In genomic region chr10:26386800-26387199, GRCh38 we compare ENCODE assay signal across 21 cellular contexts. TPM values are rescaled to one million over a fixed set of nuclear protein-coding genes. Genes with fewer than 3 reads are reported as not detected.
A peak's percentile ranks its signal among the peaks of the same experiment; 100 is the strongest.
DNase-seq lines count a peak whose midpoint lies in the region; ATAC-seq lines count a peak whose summit lies in the region.
"Had no signal": no experiment of that assay in that cellular context is flagged by ENCODE, and none has a peak within 500 bp of the region (broad histone marks: within the 10 kb centered on the region; RNA-seq: fewer than 3 reads in every experiment).

No MANE protein-coding gene starts in this region.

- peaks cover 7% of the 10 kb centered on the region for H3K27me3 Mint-ChIP-seq in activated T-cell treated with anti-CD3 and anti-CD28 coated beads, Interleukin-2, amount 50 U/mL, for 4 hours (ENCODE audit: low read depth)
- H3K27me3 Mint-ChIP-seq in stimulated activated naive B cell treated with anti-CD40 and anti-IgM and Interleukin-4, amounts not matched to agents 10 μg/mL and 1 μg/mL and 100 μg/mL, for 72 hours: peaks cover 4 to 6% of the 10 kb centered on the region in 2 donors
- H3K27me3 Mint-ChIP-seq in T-cell: peaks cover 3 to 7% of the 10 kb centered on the region in 2 donors

- CTCF ChIA-PET in T-cell (lab: Charles Lee): no interaction called here

- DNase-seq in activated T-cell treated with anti-CD3 and anti-CD28 coated beads, Interleukin-2, amount 50 U/mL, for 4 hours: no peak
- no peak for DNase-seq in activated T-cell treated with anti-CD3 and anti-CD28 coated beads, Interleukin-2, amount 50 U/mL, for 1 hour
- DNase-seq in NOMO-1 treated with DMSO at 0.1 percent for 48 hours (lab: John Stamatoyannopoulos, UW; ENCODE audit: unreplicated experiment) (peak; percentile 98), NCI-H2227 treated with DMSO at 0.1 percent for 48 hours (lab: John Stamatoyannopoulos, UW) (no peak), NAMALWA (ENCODE audit: low spot score) (no peak), T-cell (no peak)
- DNase-seq in stimulated activated naive B cell treated with anti-CD40 and anti-IgM and Interleukin-4, amounts not matched to agents 10 μg/mL and 1 μg/mL and 100 μg/mL, for 72 hours: no peak
- DNase-seq: activated CD4-positive, alpha-beta T cell treated with anti-CD3 and anti-CD28 coated beads, Interleukin-2, amount 50 U/mL, for 4 hours; amygdala; CD8-positive, alpha-beta T cell; cerebellar nuclear complex; EL; endodermal cell; kidney glomerular epithelial cell; NCI-H1436; NCI-H345; thyroid gland had no signal

- H3K4me1 Mint-ChIP-seq in activated T-cell treated with anti-CD3 and anti-CD28 coated beads, Interleukin-2, amount 50 U/mL, for 4 hours (ENCODE audit: low read depth): no peaks in the 10 kb centered on the region
- H3K4me1 Mint-ChIP-seq in stimulated activated naive B cell treated with anti-CD40 and anti-IgM and Interleukin-4, amounts not matched to agents 10 μg/mL and 1 μg/mL and 100 μg/mL, for 72 hours: peaks cover 24 to 40% of the 10 kb centered on the region in 2 donors
- H3K4me1 Mint-ChIP-seq in T-cell: peaks cover 0 to 5% (median 4%) of the 10 kb centered on the region in 3 donors

- POLR2A ChIA-PET in T-cell (lab: Charles Lee): no interaction called here

- no peaks in the 10 kb centered on the region for H3K36me3 Mint-ChIP-seq in activated T-cell treated with anti-CD3 and anti-CD28 coated beads, Interleukin-2, amount 50 U/mL, for 4 hours (ENCODE audit: insufficient read depth)
- peaks cover 0 to 13% of the 10 kb centered on the region in 2 donors for H3K36me3 Mint-ChIP-seq in stimulated activated naive B cell treated with anti-CD40 and anti-IgM and Interleukin-4, amounts not matched to agents 10 μg/mL and 1 μg/mL and 100 μg/mL, for 72 hours
- H3K36me3 Mint-ChIP-seq in T-cell: peaks cover 3% of the 10 kb centered on the region
- H3K36me3 Mint-ChIP-seq: CD8-positive, alpha-beta T cell had no signal

- H3K9me3 Mint-ChIP-seq in activated T-cell treated with anti-CD3 and anti-CD28 coated beads, Interleukin-2, amount 50 U/mL, for 4 hours: peaks cover 4% of the 10 kb centered on the region
- H3K9me3 Mint-ChIP-seq in stimulated activated naive B cell treated with anti-CD40 and anti-IgM and Interleukin-4, amounts not matched to agents 10 μg/mL and 1 μg/mL and 100 μg/mL, for 72 hours: peaks cover 8 to 9% of the 10 kb centered on the region in 2 donors
- peaks cover 3 to 8% (median 5%) of the 10 kb centered on the region in 3 donors for H3K9me3 Mint-ChIP-seq in T-cell

- peak; percentile 30 to 43 for ATAC-seq in activated T-cell treated with anti-CD3 and anti-CD28 coated beads, Interleukin-2, amount 50 U/mL, for 4 hours
- ATAC-seq in HG02885 (IDR thresholded peaks at IDR 0.05; ENCODE audit: poor library complexity, unreplicated experiment) (peak; percentile 66), T-cell (replicated peaks in 1 of 4) (no peak)
- peak; percentile 33 to 38 for ATAC-seq in stimulated activated naive B cell treated with anti-CD40 and anti-IgM and Interleukin-4, amounts not matched to agents 10 μg/mL and 1 μg/mL and 100 μg/mL, for 72 hours (replicated peaks)
- ATAC-seq: CD8-positive, alpha-beta T cell; K562 had no signal

- no peak overlapping the region for H3K27ac Mint-ChIP-seq in stimulated activated naive B cell treated with anti-CD40 and anti-IgM and Interleukin-4, amounts not matched to agents 10 μg/mL and 1 μg/mL and 100 μg/mL, for 72 hours
- H3K27ac Mint-ChIP-seq in T-cell: no peak overlapping the region
- H3K27ac Mint-ChIP-seq: activated T-helper 1 cell treated with anti-CD3 and anti-CD28 coated beads, Interleukin-12 subunit alpha, Interleukin-12 subunit beta, Interleukin-2, Interleukin-4 antibody, amounts not matched to agents 30 ng/mL and 10 ng/mL and 1 ng/mL, durations not matched to agents 14 hours and 24 hours and 36 hours; CD8-positive, alpha-beta T cell; endodermal cell had no signal

- H3K4me3 Mint-ChIP-seq in activated T-cell treated with anti-CD3 and anti-CD28 coated beads, Interleukin-2, amount 50 U/mL, for 4 hours: no peak overlapping the region
- H3K4me3 Mint-ChIP-seq in stimulated activated naive B cell treated with anti-CD40 and anti-IgM and Interleukin-4, amounts not matched to agents 10 μg/mL and 1 μg/mL and 100 μg/mL, for 72 hours: no peak overlapping the region
- H3K4me3 Mint-ChIP-seq in T-cell: no peak overlapping the region
- H3K4me3 Mint-ChIP-seq: activated T-helper 1 cell treated with anti-CD3 and anti-CD28 coated beads, Interleukin-12 subunit alpha, Interleukin-12 subunit beta, Interleukin-2, Interleukin-4 antibody, amounts not matched to agents 30 ng/mL and 10 ng/mL and 1 ng/mL, durations not matched to agents 14 hours and 24 hours and 36 hours; CD8-positive, alpha-beta T cell; endodermal cell had no signal

RNA-seq across cellular contexts. Expression of gene APBB1IP, which starts 51.3 kb away (rescaled TPM):
- total RNA-seq in activated T-cell treated with anti-CD3 and anti-CD28 coated beads, Interleukin-2, amount 50 U/mL, for 4 hours: 10 to 100 TPM; 40.6 to 44.8 (median 41.8) TPM
- total RNA-seq in T-cell: 100 to 1,000 TPM in 1 of 5 donors, 10 to 100 TPM in 4; 86.5 to 102 (median 88.4) TPM
- total RNA-seq: A172 had no signal

Comparison
In these comparisons a context has a peak if more than half of its experiments do, and no peak if none do; other contexts are left out.
1. ATAC-seq: peak in activated T-cell treated with anti-CD3 and anti-CD28 coated beads, Interleukin-2, amount 50 U/mL, for 4 hours (2 of 2), HG02885 (single experiment) and stimulated activated naive B cell treated with anti-CD40 and anti-IgM and Interleukin-4, amounts not matched to agents 10 μg/mL and 1 μg/mL and 100 μg/mL, for 72 hours (2 of 2); none in T-cell (0 of 4).